Comparison of ENCODE assay signal across 10 cellular contexts in the genomic region with DNA sequence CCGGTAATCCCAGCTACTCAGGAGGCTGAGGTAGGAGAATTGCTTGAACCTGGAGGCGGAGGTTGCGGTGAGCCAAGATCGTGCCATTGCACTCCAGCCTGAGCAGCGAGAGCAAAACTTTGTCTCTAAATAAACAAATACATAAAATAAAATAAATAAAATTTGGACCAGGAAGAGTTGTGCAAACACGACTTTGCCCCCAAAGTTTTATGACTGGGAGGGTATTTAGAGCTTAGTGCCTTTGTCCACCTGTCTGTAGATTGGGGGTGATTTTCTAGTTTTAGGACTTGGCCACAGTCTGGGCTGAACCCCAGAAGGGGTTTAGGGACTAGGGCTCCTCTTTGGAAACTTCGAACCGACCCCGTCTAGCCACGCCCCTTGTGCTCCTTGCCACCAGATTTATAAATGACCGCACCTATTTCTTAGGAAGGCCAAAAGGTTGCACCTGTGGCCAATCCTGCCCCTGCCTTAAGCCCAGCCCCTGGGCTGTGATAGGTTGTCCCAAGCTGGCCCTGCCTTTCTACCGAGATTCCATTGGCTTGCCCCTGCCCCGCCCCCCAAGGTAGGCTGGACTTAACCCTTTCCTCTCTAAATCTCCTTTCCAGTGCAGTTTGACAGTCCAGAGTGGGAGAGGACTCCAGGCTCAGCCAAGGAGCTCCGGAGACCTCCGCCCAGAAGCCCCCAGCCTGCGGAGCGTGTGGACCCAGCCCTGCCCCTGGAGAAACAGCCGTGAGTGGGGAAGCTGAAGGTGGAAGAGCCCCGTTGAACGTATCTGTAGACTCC. TPM values are rescaled to one million over a fixed set of nuclear protein-coding genes. Genes with fewer than 3 reads are reported as not detected.
A peak's percentile ranks its signal among the peaks of the same experiment; 100 is the strongest.
DNase-seq lines count a peak whose midpoint lies in the region; ATAC-seq, FAIRE-seq and TF ChIP-seq lines count a peak whose summit lies in the region.
"Had no signal": no experiment of that assay in that cellular context is flagged by ENCODE, and none has a peak within 500 bp of the region (broad histone marks: within the 10 kb centered on the region; RNA-seq: fewer than 3 reads in every experiment).

No MANE protein-coding gene starts in this region.

- H2BK120ac ChIP-seq in H9 (ENCODE audit: low read depth, low read length, poor library complexity, severe bottlenecking): no peak overlapping the region

- TF ChIP-seq CTCF in A549 (IDR thresholded peaks at IDR 0.05): no peak
- no peak for TF ChIP-seq CTCF in H9 (conservative IDR thresholded peaks at IDR 0.05)
- TF ChIP-seq CTCF in CD8-positive, alpha-beta T cell (IDR thresholded peaks at IDR 0.05): no peak

- no peaks in the 10 kb centered on the region for H3K36me3 ChIP-seq in CD8-positive, alpha-beta T cell (ENCODE audit: insufficient read depth, low read length)

- CTCF ChIA-PET in A549 (lab: Yijun Ruan, JAX): interaction anchor here (0.6 to 1.4 kb wide), 4 partner anchors 17 to 280 kb away, joined by 3 to 4 read pairs (median 3); no protein-coding TSS in a partner anchor
- CTCF ChIA-PET in CD8-positive, alpha-beta T cell (lab: Charles Lee): interaction anchor here (0.6 to 1.3 kb wide), 4 partner anchors 18 to 33 kb away, joined by 3 to 4 read pairs (median 4); no protein-coding TSS in a partner anchor

- H3K4me3 Mint-ChIP-seq in H9: peak overlapping the region; percentile 41 to 74
- H3K4me3 Mint-ChIP-seq in CD8-positive, alpha-beta T cell: no peak overlapping the region
- H3K4me3 Mint-ChIP-seq: natural killer cell had no signal

- no peaks in the 10 kb centered on the region; a peak in 2 of 5 replicates for H3K9me3 Mint-ChIP-seq in H9
- H3K9me3 Mint-ChIP-seq in CD8-positive, alpha-beta T cell: no peaks in the 10 kb centered on the region
- H3K9me3 Mint-ChIP-seq: natural killer cell had no signal

- peaks cover 61% of the 10 kb centered on the region for H3K27me3 Mint-ChIP-seq in H9 (ENCODE audit: low read depth)
- peaks cover 17% of the 10 kb centered on the region for H3K27me3 Mint-ChIP-seq in CD8-positive, alpha-beta T cell (ENCODE audit: low read depth)

- H3K14ac ChIP-seq in H9 (ENCODE audit: insufficient read depth, low read length): no peak overlapping the region

- no peak for TF ChIP-seq EP300 in A549 (IDR thresholded peaks at IDR 0.05)

- no peak overlapping the region for H4K91ac ChIP-seq in H9 (ENCODE audit: insufficient read length, low read depth, low read length)

- H2BK12ac ChIP-seq in H9 (ENCODE audit: insufficient read length, low read depth, low read length): no peak overlapping the region

- no peak overlapping the region for H3K23ac ChIP-seq in H9 (ENCODE audit: insufficient read length, low read depth, low read length)

- no peaks in the 10 kb centered on the region for H4K20me1 ChIP-seq in H9 (ENCODE audit: control insufficient read depth, insufficient read depth, insufficient read length)

- no peaks in the 10 kb centered on the region for H3K79me2 ChIP-seq in H9 (ENCODE audit: insufficient read depth, low read length)

- H2BK20ac ChIP-seq in H9 (ENCODE audit: low read depth, low read length, poor library complexity, severe bottlenecking): no peak overlapping the region

- H3K9me3 ChIP-seq in A549 (no peaks in the 10 kb centered on the region), H9 (ENCODE audit: control insufficient read depth, low read depth, low read length) (no peaks in the 10 kb centered on the region)
- H3K9me3 ChIP-seq in CD8-positive, alpha-beta T cell (ENCODE audit: low read length): no peaks in the 10 kb centered on the region

- H2AFZ ChIP-seq in H9 (ENCODE audit: low read length): peak overlapping the region; percentile 93

- H2BK15ac ChIP-seq in H9 (ENCODE audit: low read depth, low read length): no peak overlapping the region

- WGBS in A549 (ENCODE audit: missing lambda C conversion rate): 13% methylated on average over 17 of the region's 20 CpGs
- no CpG with 5 or more reads among the region's 20 CpGs for WGBS in H9 (ENCODE audit: extremely low coverage, insufficient read length, low lambda C conversion rate)

- ATAC-seq in A549: peak; percentile 94 to 96
- no peak for ATAC-seq in CD8-positive, alpha-beta T cell
- ATAC-seq: natural killer cell had no signal

- no peak overlapping the region for H3K4ac ChIP-seq in H9 (ENCODE audit: low read depth, low read length)

- POLR2A ChIA-PET in A549 (lab: Yijun Ruan, JAX): no interaction called here
- POLR2A ChIA-PET in CD8-positive, alpha-beta T cell (lab: Charles Lee): no interaction called here

- FAIRE-seq in A549 (lab: Jason Lieb, UNC): no peak

- no peak overlapping the region for H2BK5ac ChIP-seq in H9 (ENCODE audit: insufficient read length, low read length)

- H3K4me1 Mint-ChIP-seq in H9: peaks cover 2 to 13% of the 10 kb centered on the region in 2 experiments
- peaks cover 3% of the 10 kb centered on the region for H3K4me1 Mint-ChIP-seq in CD8-positive, alpha-beta T cell (ENCODE audit: low read depth)

- H3K9ac ChIP-seq in H9 (ENCODE audit: extremely low read depth, insufficient read length, low read length): no peak overlapping the region

- peaks cover 2% of the 10 kb centered on the region; the same call in 1 of the 3 replicates for H3K4me1 ChIP-seq in A549
- no peaks in the 10 kb centered on the region; the same call in 1 of the 2 replicates for H3K4me1 ChIP-seq in H9 (ENCODE audit: insufficient read depth, low read length)
- H3K4me1 ChIP-seq in CD8-positive, alpha-beta T cell (ENCODE audit: insufficient read depth, low read length): peaks cover 8% of the 10 kb centered on the region

- intact Hi-C loops in CD8-positive, alpha-beta T cell (cut with DNase I, micrococcal nuclease): no loop called here

- no peak overlapping the region for H4K8ac ChIP-seq in H9 (replicated peaks; ENCODE audit: insufficient read length, low read depth, low read length)

- no peak overlapping the region for H3K18ac ChIP-seq in H9 (ENCODE audit: insufficient read length, low read depth, low read length)

- H2AK5ac ChIP-seq in H9 (ENCODE audit: insufficient read length, low read length): no peak overlapping the region

- peak; percentile 84 to 93 for DNase-seq in A549 (ENCODE audit: low read depth in 1 of 2, low spot score in 1 of 2)
- peak; percentile 94 for DNase-seq in H9
- peak; percentile 81 for DNase-seq in RPMI8226
- DNase-seq in iPS DF 4.7 (ENCODE audit: extremely low read depth, low spot score): peak; percentile 86
- DNase-seq in activated T-cell treated with anti-CD3 and anti-CD28 coated beads, Interleukin-2, amount 50 U/mL, for 1 hour: no peak
- DNase-seq in NCI-H1105 (lab: John Stamatoyannopoulos, UW): no peak
- DNase-seq in CD8-positive, alpha-beta T cell: no peak
- no peak for DNase-seq in stimulated activated CD4-positive, alpha-beta T cell treated with anti-CD3 and anti-CD28 coated beads, Interleukin-12 subunit alpha, Interleukin-12 subunit beta, amount 100 ng/mL, for 4 hours
- DNase-seq: amniotic stem cell, natural killer cell had no signal

- no peaks in the 10 kb centered on the region for H3K79me1 ChIP-seq in H9 (ENCODE audit: insufficient read depth, low read depth, low read length, poor library complexity, severe bottlenecking)

- peaks cover 8% of the 10 kb centered on the region for H3K23me2 ChIP-seq in H9 (ENCODE audit: insufficient read length, low read depth, low read length, poor library complexity, severe bottlenecking)

- peaks cover 11% of the 10 kb centered on the region; the same call in 1 of the 2 replicates for H3K27me3 ChIP-seq in H9 (ENCODE audit: insufficient read depth, low read length)
- peaks cover 12% of the 10 kb centered on the region for H3K27me3 ChIP-seq in CD8-positive, alpha-beta T cell (ENCODE audit: insufficient read depth, low read length)

- no peak overlapping the region for H4K5ac ChIP-seq in H9 (ENCODE audit: insufficient read length, low read depth, low read length)

- H3K27ac Mint-ChIP-seq in H9: no peak overlapping the region; a peak in 1 of 7 replicates
- no peak overlapping the region for H3K27ac Mint-ChIP-seq in CD8-positive, alpha-beta T cell
- H3K27ac Mint-ChIP-seq: natural killer cell had no signal

- H3K27ac ChIP-seq in A549 (no peak overlapping the region), H9 (ENCODE audit: insufficient read length, low read depth, low read length) (no peak overlapping the region)
- no peak overlapping the region for H3K27ac ChIP-seq in CD8-positive, alpha-beta T cell (ENCODE audit: low read depth, low read length)

- H3T11ph ChIP-seq in H9 (ENCODE audit: low read length): no peak overlapping the region

- TF ChIP-seq RAD21 in A549 (conservative IDR thresholded peaks at IDR 0.05 in 1 of 2, IDR thresholded peaks at IDR 0.05 in 1 of 2): no peak

- no peak overlapping the region for H3K56ac ChIP-seq in H9 (ENCODE audit: insufficient read length, low read depth, low read length)

- H3K4me2 ChIP-seq in A549: peak overlapping the region; percentile 72
- peak overlapping the region; percentile 63 for H3K4me2 ChIP-seq in H9 (ENCODE audit: insufficient read depth, insufficient read length, low read length)

- TF ChIP-seq POLR2A in A549 (IDR thresholded peaks at IDR 0.05; ENCODE audit: low read length): no peak

- H3K36me3 Mint-ChIP-seq in H9 (ENCODE audit: insufficient read depth in 1 of 3, low read depth in 3 of 3): peaks cover 0 to 1% (median 0%) of the 10 kb centered on the region in 3 experiments; a peak in 1 of 7 replicates
- no peaks in the 10 kb centered on the region for H3K36me3 Mint-ChIP-seq in CD8-positive, alpha-beta T cell
- H3K36me3 Mint-ChIP-seq: natural killer cell had no signal

- peak overlapping the region; percentile 17; the same call in 1 of the 3 replicates for H3K4me3 ChIP-seq in A549
- H3K4me3 ChIP-seq in CD8-positive, alpha-beta T cell (ENCODE audit: low read depth, low read length): no peak overlapping the region

RNA-seq across cellular contexts. Expression of gene SHD, which starts 5.3 kb away (rescaled TPM):
- polyA plus RNA-seq in A549 (2011; rRNA removed) (0.08 and 0.29 TPM in 2 replicates), A549 (2017; fragmentation: RNase III; extraction: RNeasy Plus Mini Kit Qiagen cat#74134 plus additional on column Dnase treatment) (0.29 to 0.38 TPM in 2 of 3 replicates, not detected in the other)
- 0.05 and 0.16 TPM in 2 replicates for polyA plus RNA-seq in A549 (2012; cell fraction: cytosol; rRNA removed)
- polyA plus RNA-seq in A549 (2012; cell fraction: nucleus; rRNA removed): 0.05 and 0.20 TPM in 2 replicates
- polyA minus RNA-seq in A549 (2011; rRNA and poly(A)+ RNA removed): 0.29 TPM in 1 of 2 replicates, not detected in the other
- 2.7 and 4.4 TPM in 2 replicates for total RNA-seq in H9 (2021)
- total RNA-seq in CD8-positive, alpha-beta T cell: under 1 TPM in 1 of 2 experiments, not detected in 1; 0.11 TPM

RNA-seq across cellular contexts. Expression of gene TMIGD2, which starts 17.8 kb away (rescaled TPM):
- polyA plus RNA-seq in A549 (2011; rRNA removed): not detected in 2 replicates
- 0.05 TPM in 1 of 2 replicates, not detected in the other for polyA plus RNA-seq in A549 (2012; cell fraction: cytosol; rRNA removed)
- not detected in 2 replicates for polyA plus RNA-seq in A549 (2012; cell fraction: nucleus; rRNA removed)
- not detected in 3 replicates for polyA plus RNA-seq in A549 (2017; fragmentation: RNase III; extraction: RNeasy Plus Mini Kit Qiagen cat#74134 plus additional on column Dnase treatment)
- polyA minus RNA-seq in A549 (2011; rRNA and poly(A)+ RNA removed): not detected in 2 replicates
- 0.26 TPM in 1 of 2 replicates, not detected in the other for total RNA-seq in H9 (2021)
- 10 to 100 TPM; 18.7 to 19.5 TPM for total RNA-seq in CD8-positive, alpha-beta T cell

RNA-seq across cellular contexts. Expression of gene FSD1, which starts 20.0 kb away (rescaled TPM):
- polyA plus RNA-seq in A549 (2011; rRNA removed): 3.3 and 3.5 TPM in 2 replicates
- 11.5 and 16.8 TPM in 2 replicates for polyA plus RNA-seq in A549 (2012; cell fraction: cytosol; rRNA removed)
- 28.8 and 36.1 TPM in 2 replicates for polyA plus RNA-seq in A549 (2012; cell fraction: nucleus; rRNA removed)
- 10.4 to 13.2 TPM (median 12.8 TPM) in 3 replicates for polyA plus RNA-seq in A549 (2017; fragmentation: RNase III; extraction: RNeasy Plus Mini Kit Qiagen cat#74134 plus additional on column Dnase treatment)
- polyA minus RNA-seq in A549 (2011; rRNA and poly(A)+ RNA removed): 3.4 and 8.0 TPM in 2 replicates
- 53.6 and 53.9 TPM in 2 replicates for total RNA-seq in H9 (2021)
- total RNA-seq in CD8-positive, alpha-beta T cell: 1 to 10 TPM; 3.1 to 4.9 TPM

RNA-seq across cellular contexts. Expression of gene YJU2, which starts 37.5 kb away (rescaled TPM):
- 11.4 and 12.3 TPM in 2 replicates for polyA plus RNA-seq in A549 (2011; rRNA removed)
- polyA plus RNA-seq in A549 (2012; cell fraction: cytosol; rRNA removed): 24.2 and 25.2 TPM in 2 replicates
- polyA plus RNA-seq in A549 (2012; cell fraction: nucleus; rRNA removed): 25.8 and 28.6 TPM in 2 replicates
- polyA plus RNA-seq in A549 (2017; fragmentation: RNase III; extraction: RNeasy Plus Mini Kit Qiagen cat#74134 plus additional on column Dnase treatment): 14.9 to 18.0 TPM (median 16.5 TPM) in 3 replicates
- 10.3 and 12.2 TPM in 2 replicates for polyA minus RNA-seq in A549 (2011; rRNA and poly(A)+ RNA removed)
- 31.0 and 33.6 TPM in 2 replicates for total RNA-seq in H9 (2021)
- total RNA-seq in CD8-positive, alpha-beta T cell: 10 to 100 TPM; 53.9 to 61.6 TPM

RNA-seq across cellular contexts. Expression of gene STAP2, which starts 54.3 kb away (rescaled TPM):
- polyA plus RNA-seq in A549 (2011; rRNA removed) (0.19 and 0.25 TPM in 2 replicates), A549 (2017; fragmentation: RNase III; extraction: RNeasy Plus Mini Kit Qiagen cat#74134 plus additional on column Dnase treatment) (0.29 TPM in 1 of 3 replicates, not detected in the others)
- 0.14 and 0.19 TPM in 2 replicates for polyA plus RNA-seq in A549 (2012; cell fraction: cytosol; rRNA removed)
- 0.16 and 0.47 TPM in 2 replicates for polyA plus RNA-seq in A549 (2012; cell fraction: nucleus; rRNA removed)
- polyA minus RNA-seq in A549 (2011; rRNA and poly(A)+ RNA removed): not detected in 2 replicates
- 19.0 and 20.2 TPM in 2 replicates for total RNA-seq in H9 (2021)
- total RNA-seq in CD8-positive, alpha-beta T cell: under 1 TPM; 0.65 to 0.97 TPM

Comparison
In these comparisons a context has a peak if more than half of its experiments do, and no peak if none do; other contexts are left out.
1. DNase-seq: peak in A549 (2 of 2), H9 (single experiment), RPMI8226 (single experiment) and iPS DF 4.7 (single experiment); none in activated T-cell treated with anti-CD3 and anti-CD28 coated beads, Interleukin-2, amount 50 U/mL, for 1 hour (single experiment), NCI-H1105 (single experiment), CD8-positive, alpha-beta T cell (0 of 7) and stimulated activated CD4-positive, alpha-beta T cell treated with anti-CD3 and anti-CD28 coated beads, Interleukin-12 subunit alpha, Interleukin-12 subunit beta, amount 100 ng/mL, for 4 hours (single experiment).
2. RNA of gene TMIGD2, which starts 17.8 kb away (total RNA-seq): 18.7 to 19.5 TPM in CD8-positive, alpha-beta T cell; 0.26 TPM in H9; every median in the first group is over 10 times any median in the second.